37 cellular contexts compared by ENCODE assay signal in the genomic region with DNA sequence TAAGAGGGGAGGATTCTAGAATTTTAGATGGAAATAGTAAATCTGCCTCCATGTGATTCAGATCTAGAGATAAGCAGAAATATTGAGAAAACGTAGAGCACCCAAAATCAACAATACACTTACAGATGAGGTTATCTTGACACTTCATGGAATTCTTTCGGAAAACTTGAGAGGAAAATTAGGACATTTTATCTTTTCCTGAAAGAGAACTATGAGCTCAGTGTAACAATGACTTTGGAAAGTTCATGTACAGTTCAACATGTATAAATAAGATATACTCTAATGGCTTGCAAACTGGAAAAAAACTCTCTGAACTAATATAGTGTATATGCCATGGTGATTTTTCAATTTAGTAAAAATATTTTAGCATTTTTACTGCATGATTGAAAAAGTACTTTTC.
"Had no signal": no experiment of that assay in that cellular context is flagged by ENCODE, and none has a peak within 500 bp of the region (broad histone marks: within the 10 kb centered on the region; RNA-seq: fewer than 3 reads in every experiment).

No MANE protein-coding gene starts in this region.

- H3K9me3 Mint-ChIP-seq: activated B cell treated with CpG ODN at 0.5 μM for 24 hours; activated CD4-positive, alpha-beta T cell treated with anti-CD3 and anti-CD28 coated beads, Interleukin-2, amount 10 ng/mL, durations not matched to agents 24 days and 14 days; activated CD8-positive, alpha-beta T cell treated with anti-CD3 and anti-CD28 coated beads for 36 hours; activated naive CD4-positive, alpha-beta T cell treated with anti-CD3 and anti-CD28 coated beads for 36 hours; activated naive CD8-positive, alpha-beta T cell treated with anti-CD3 and anti-CD28 coated beads for 36 hours; activated T-helper 1 cell treated with anti-CD3 and anti-CD28 coated beads, Interleukin-12 subunit alpha, Interleukin-12 subunit beta, Interleukin-2, Interleukin-4 antibody, amounts not matched to agents 30 ng/mL and 10 ng/mL and 1 ng/mL, durations not matched to agents 14 hours and 24 hours and 36 hours; activated T-helper 17 cell treated with anti-CD3 and anti-CD28 coated beads, Interleukin-2, amount 50 U/mL, for 72 hours; T-helper 1 cell treated with Interleukin-12 subunit alpha and Interleukin-12 subunit beta and Interleukin-4 antibody, amounts not matched to agents 30 μg/mL and 1 μg/mL, for 36 hours; T-helper 2 cell treated with Interferon-gamma antibody and Interleukin-4, amounts not matched to agents 5 μg/mL and 100 μg/mL, for 36 hours had no signal

- H3K27me3 Mint-ChIP-seq: activated B cell treated with CpG ODN at 0.5 μM for 24 hours; activated CD4-positive, alpha-beta memory T cell treated with anti-CD3 and anti-CD28 coated beads for 36 hours; activated CD4-positive, alpha-beta T cell treated with anti-CD3 and anti-CD28 coated beads, Interleukin-2, amount 10 ng/mL, durations not matched to agents 24 days and 14 days; activated CD8-positive, alpha-beta T cell treated with anti-CD3 and anti-CD28 coated beads for 36 hours; activated naive CD8-positive, alpha-beta T cell treated with anti-CD3 and anti-CD28 coated beads for 36 hours; activated T-helper 17 cell treated with anti-CD3 and anti-CD28 coated beads, Interleukin-2, amount 50 U/mL, for 72 hours had no signal

- H3K4me3 Mint-ChIP-seq: activated B cell treated with CpG ODN at 0.5 μM for 24 hours; activated CD4-positive, alpha-beta memory T cell treated with anti-CD3 and anti-CD28 coated beads for 36 hours; activated CD4-positive, alpha-beta T cell treated with anti-CD3 and anti-CD28 coated beads, Interleukin-2, amount 10 ng/mL, durations not matched to agents 24 days and 14 days; activated CD8-positive, alpha-beta T cell treated with anti-CD3 and anti-CD28 coated beads for 36 hours; activated naive CD4-positive, alpha-beta T cell treated with anti-CD3 and anti-CD28 coated beads for 36 hours; activated naive CD8-positive, alpha-beta T cell treated with anti-CD3 and anti-CD28 coated beads for 36 hours; activated T-cell treated with anti-CD3 and anti-CD28 coated beads, Interleukin-2, amount 50 U/mL, for 4 hours; activated T-cell treated with anti-CD3 and anti-CD28 coated beads, Interleukin-2, amount 50 U/mL, for 72 hours; activated T-helper 1 cell treated with anti-CD3 and anti-CD28 coated beads, Interleukin-12 subunit alpha, Interleukin-12 subunit beta, Interleukin-2, Interleukin-4 antibody, amounts not matched to agents 30 ng/mL and 10 ng/mL and 1 ng/mL, durations not matched to agents 14 hours and 24 hours and 36 hours; activated T-helper 17 cell treated with anti-CD3 and anti-CD28 coated beads, Interleukin-2, amount 50 U/mL, for 72 hours; T-helper 1 cell treated with Interleukin-12 subunit alpha and Interleukin-12 subunit beta and Interleukin-4 antibody, amounts not matched to agents 30 μg/mL and 1 μg/mL, for 36 hours; T-helper 2 cell treated with Interferon-gamma antibody and Interleukin-4, amounts not matched to agents 5 μg/mL and 100 μg/mL, for 36 hours had no signal

- H3K27ac ChIP-seq: adrenal gland, body of pancreas, brain microvascular endothelial cell, breast epithelium, VCaP had no signal

- H3K4me1 ChIP-seq: adrenal gland, breast epithelium had no signal

- H3K4me3 ChIP-seq: adrenal gland, body of pancreas, breast epithelium had no signal

- H3K4me1 Mint-ChIP-seq: activated B cell treated with CpG ODN at 0.5 μM for 24 hours; activated CD4-positive, alpha-beta T cell treated with anti-CD3 and anti-CD28 coated beads, Interleukin-2, amount 10 ng/mL, durations not matched to agents 24 days and 14 days; activated naive CD8-positive, alpha-beta T cell treated with anti-CD3 and anti-CD28 coated beads for 36 hours; activated T-helper 17 cell treated with anti-CD3 and anti-CD28 coated beads, Interleukin-2, amount 50 U/mL, for 72 hours had no signal

- H3K36me3 ChIP-seq: adrenal gland, brain microvascular endothelial cell, breast epithelium had no signal

- H3K27ac Mint-ChIP-seq: activated B cell treated with CpG ODN at 0.5 μM for 24 hours; activated CD4-positive, alpha-beta memory T cell treated with anti-CD3 and anti-CD28 coated beads for 36 hours; activated CD4-positive, alpha-beta T cell treated with anti-CD3 and anti-CD28 coated beads, Interleukin-2, amount 10 ng/mL, durations not matched to agents 24 days and 14 days; activated CD8-positive, alpha-beta T cell treated with anti-CD3 and anti-CD28 coated beads for 36 hours; activated naive CD4-positive, alpha-beta T cell treated with anti-CD3 and anti-CD28 coated beads for 36 hours; activated naive CD4-positive, alpha-beta T cell treated with anti-CD3 and anti-CD28 coated beads, Interleukin-2, amount 50 U/mL, for 72 hours; activated naive CD8-positive, alpha-beta T cell treated with anti-CD3 and anti-CD28 coated beads for 36 hours; activated T-cell treated with anti-CD3 and anti-CD28 coated beads, Interleukin-2, amount 50 U/mL, for 72 hours; activated T-helper 1 cell treated with anti-CD3 and anti-CD28 coated beads, Interleukin-12 subunit alpha, Interleukin-12 subunit beta, Interleukin-2, Interleukin-4 antibody, amounts not matched to agents 30 ng/mL and 10 ng/mL and 1 ng/mL, durations not matched to agents 14 hours and 24 hours and 36 hours; activated T-helper 17 cell treated with anti-CD3 and anti-CD28 coated beads, Interleukin-2, amount 50 U/mL, for 72 hours; T-helper 1 cell treated with Interleukin-12 subunit alpha and Interleukin-12 subunit beta and Interleukin-4 antibody, amounts not matched to agents 30 μg/mL and 1 μg/mL, for 36 hours; T-helper 2 cell treated with Interferon-gamma antibody and Interleukin-4, amounts not matched to agents 5 μg/mL and 100 μg/mL, for 36 hours had no signal

- H3K27me3 ChIP-seq: adrenal gland, body of pancreas, brain microvascular endothelial cell, breast epithelium had no signal

- DNase-seq: activated B cell treated with CpG ODN at 0.5 μM for 24 hours; activated CD4-positive, alpha-beta memory T cell treated with anti-CD3 and anti-CD28 coated beads for 36 hours; activated CD4-positive, alpha-beta T cell treated with anti-CD3 and anti-CD28 coated beads for 4 hours; activated CD4-positive, alpha-beta T cell treated with anti-CD3 and anti-CD28 coated beads, Interleukin-2, amount 10 ng/mL, durations not matched to agents 24 days and 14 days; activated CD4-positive, alpha-beta T cell treated with anti-CD3 and anti-CD28 coated beads, Interleukin-2, amount 50 U/mL, for 1 hour; activated CD4-positive, alpha-beta T cell treated with anti-CD3 and anti-CD28 coated beads, Interleukin-2, amount 50 U/mL, for 4 hours; activated CD4-positive, CD25-positive, alpha-beta regulatory T cell treated with anti-CD3 and anti-CD28 coated beads, Interleukin-2, amount 50 U/mL, for 72 hours; activated CD8-positive, alpha-beta memory T cell treated with anti-CD3 and anti-CD28 coated beads, Interleukin-2, amount 50 U/mL, for 4 hours; activated CD8-positive, alpha-beta T cell treated with anti-CD3 and anti-CD28 coated beads for 36 hours; activated effector memory CD4-positive, alpha-beta T cell treated with anti-CD3 and anti-CD28 coated beads, Interleukin-2, amount 50 U/mL, for 16 hours; activated gamma-delta T cell treated with Interleukin-2 at 50 U/mL for 16 hours; activated naive CD4-positive, alpha-beta T cell; activated naive CD4-positive, alpha-beta T cell treated with anti-CD3 and anti-CD28 coated beads for 36 hours; activated naive CD4-positive, alpha-beta T cell treated with anti-CD3 and anti-CD28 coated beads, Interleukin-2, amount 50 U/mL, for 16 hours; activated naive CD8-positive, alpha-beta T cell treated with anti-CD3 and anti-CD28 coated beads for 36 hours; activated T-cell treated with anti-CD3 and anti-CD28 coated beads for 4 hours; activated T-cell treated with anti-CD3 and anti-CD28 coated beads, Interleukin-2, amount 50 U/mL, for 1 hour; activated T-cell treated with anti-CD3 and anti-CD28 coated beads, Interleukin-2, amount 50 U/mL, for 4 hours; activated T-cell treated with anti-CD3 and anti-CD28 coated beads, Interleukin-2, amount 50 U/mL, for 72 hours; adrenal gland; amniotic stem cell; aorta; body of pancreas; brain microvascular endothelial cell; central memory CD4-positive, alpha-beta T cell; T-helper 1 cell; T-helper 2 cell; T-helper 9 cell had no signal

- H3K36me3 Mint-ChIP-seq: activated CD4-positive, alpha-beta memory T cell treated with anti-CD3 and anti-CD28 coated beads for 36 hours; activated naive CD4-positive, alpha-beta T cell treated with anti-CD3 and anti-CD28 coated beads, Interleukin-2, amount 50 U/mL, for 72 hours; activated naive CD8-positive, alpha-beta T cell treated with anti-CD3 and anti-CD28 coated beads for 36 hours had no signal

- H3K9me3 ChIP-seq: adrenal gland, body of pancreas, breast epithelium had no signal

- FAIRE-seq: astrocyte, TTC549 had no signal
